ENCODE assay signal across 8 cellular contexts in genomic region chr9:104386425-104387069, GRCh38.
DNase-seq lines count a peak whose midpoint lies in the region; ATAC-seq and TF ChIP-seq lines count a peak whose summit lies in the region.

No MANE protein-coding gene starts in this region.

- peak; percentile 42 for DNase-seq in ACHN
- peak; percentile 70 for DNase-seq in NCI-H2171 treated with DMSO at 0.1 percent for 48 hours (lab: John Stamatoyannopoulos, UW)
- DNase-seq in brain microvascular endothelial cell, result peak; percentile 17
- DNase-seq in lower lobe of right lung, result no peak
- DNase-seq in activated CD8-positive, alpha-beta memory T cell treated with anti-CD3 and anti-CD28 coated beads for 24 hours, result no peak

- H3K27me3 ChIP-seq in brain microvascular endothelial cell (replicated peaks) (no peaks in the 10 kb centered on the region), lower lobe of right lung (ENCODE audit: low read depth) (no peaks in the 10 kb centered on the region)

- in situ Hi-C loops in ACHN (cut with HindIII; ENCODE audit: low pct_ligation_motif_present, low pct_unique_long_range_greater_than_20kb, low sequenced_read_pairs), result no loop called here
- in situ Hi-C loops in brain microvascular endothelial cell (cut with HindIII; ENCODE audit: low pct_ligation_motif_present, low sequenced_read_pairs), result no loop called here

- H3K4me1 ChIP-seq in lower lobe of right lung, result no peaks in the 10 kb centered on the region

- intact Hi-C loops in lower lobe of right lung (cut with DNase I), result loop anchor here (10.0 kb wide), 1 partner anchor 202 kb away; no protein-coding TSS in a partner anchor

- TF ChIP-seq CTCF in brain microvascular endothelial cell (IDR thresholded peaks at IDR 0.05; ENCODE audit: low read depth, low read length, missing control alignments), result peak; percentile 63
- peak; percentile 64 for TF ChIP-seq CTCF in lower lobe of right lung (IDR thresholded peaks at IDR 0.05)

- H3K36me3 ChIP-seq in brain microvascular endothelial cell (replicated peaks) (no peaks in the 10 kb centered on the region), lower lobe of right lung (no peaks in the 10 kb centered on the region)

- H3K9me3 ChIP-seq in lower lobe of right lung, result no peaks in the 10 kb centered on the region

- no peak overlapping the region for H3K4me3 ChIP-seq in brain microvascular endothelial cell (ENCODE audit: low read depth, low read length)
- H3K4me3 ChIP-seq in lower lobe of right lung, result no peak overlapping the region

- no peak overlapping the region for H3K27ac ChIP-seq in brain microvascular endothelial cell
- no peak overlapping the region for H3K27ac ChIP-seq in lower lobe of right lung

- ATAC-seq in GM18511 (IDR thresholded peaks at IDR 0.05; ENCODE audit: unreplicated experiment) (peak; percentile 79), HG03159 (IDR thresholded peaks at IDR 0.05; ENCODE audit: unreplicated experiment) (peak; percentile 73), lower lobe of right lung (peak in 1 of 2 donors; percentile 74), GM18520 (IDR thresholded peaks at IDR 0.05; ENCODE audit: unreplicated experiment) (no peak)

Comparison
In these comparisons a context has a peak if more than half of its experiments do, and no peak if none do; other contexts are left out.
1. DNase-seq: peak in ACHN (single experiment), NCI-H2171 treated with DMSO at 0.1 percent for 48 hours (single experiment) and brain microvascular endothelial cell (single experiment); none in lower lobe of right lung (single experiment) and activated CD8-positive, alpha-beta memory T cell treated with anti-CD3 and anti-CD28 coated beads for 24 hours (single experiment).